Comparison of ENCODE assay signal across 8 cellular contexts in the genomic region with DNA sequence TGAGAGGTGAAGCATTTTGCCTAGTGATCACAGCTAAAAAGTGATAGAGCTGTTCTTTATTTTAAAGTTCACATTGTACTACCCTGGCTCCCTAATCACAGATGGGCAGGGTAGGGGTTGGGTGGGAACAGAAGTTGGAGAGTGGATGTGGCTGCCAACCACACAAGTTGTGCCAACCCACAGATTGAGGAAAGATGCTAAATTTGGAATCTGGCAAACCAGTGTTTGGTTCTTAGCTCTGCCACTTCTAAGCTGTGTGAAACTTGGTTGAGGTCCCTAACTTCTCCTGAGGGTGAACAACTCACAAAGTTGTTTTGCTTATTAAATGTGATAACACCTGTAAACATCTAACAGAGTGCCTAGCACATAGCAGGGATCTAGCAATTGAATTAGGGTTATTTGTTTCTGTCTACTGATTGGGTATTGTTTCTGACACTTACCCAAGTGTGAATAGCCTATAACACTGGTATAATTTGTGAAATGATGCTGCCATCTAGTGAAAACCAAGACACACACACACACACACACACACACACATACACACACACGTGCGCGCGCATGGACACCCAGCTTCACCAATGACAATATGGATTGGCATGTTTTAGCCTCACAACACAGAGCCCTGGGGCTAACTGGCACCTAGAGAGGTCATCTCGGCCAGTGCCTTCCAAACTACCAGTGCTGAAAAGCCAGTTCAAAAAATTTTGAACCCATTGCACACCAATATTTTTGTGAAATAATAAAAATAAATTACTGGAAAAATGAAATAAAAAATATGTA. TPM values are rescaled to one million over a fixed set of nuclear protein-coding genes. Genes with fewer than 3 reads are reported as not detected.
DNase-seq lines count a peak whose midpoint lies in the region; ATAC-seq and TF ChIP-seq lines count a peak whose summit lies in the region.

No MANE protein-coding gene starts in this region.

- no peak overlapping the region for H3K27ac ChIP-seq in RWPE2 (ENCODE audit: poor library complexity, severe bottlenecking)

- no peak overlapping the region for H3K27ac Mint-ChIP-seq in type B pancreatic cell

- H3K9me3 ChIP-seq in RWPE2 (ENCODE audit: severe bottlenecking) = no peaks in the 10 kb centered on the region

- H3K4me3 Mint-ChIP-seq in type B pancreatic cell = no peak overlapping the region

- H3K4me1 ChIP-seq in RWPE2 (ENCODE audit: insufficient read depth, poor library complexity, severe bottlenecking) = no peaks in the 10 kb centered on the region

- peak; percentile 32 for DNase-seq in EL
- DNase-seq in RWPE2 (ENCODE audit: low spot score) = peak; percentile 68
- peak; percentile 25 for DNase-seq in fibroblast of pulmonary artery (ENCODE audit: low read depth)
- peak; percentile 15 for DNase-seq in stimulated activated naive CD8-positive, alpha-beta T cell treated with anti-CD3 and anti-CD28 coated beads, Interleukin-15, Interleukin-2, amounts not matched to agents 100 U/mL and 50 U/mL, for 24 hours
- DNase-seq in type B pancreatic cell (ENCODE audit: extremely low spot score, unreplicated experiment) = no peak
- no peak for DNase-seq in NCI-H1694 treated with DMSO at 0.1 percent for 48 hours (lab: John Stamatoyannopoulos, UW)

- ATAC-seq in HG02642 (IDR thresholded peaks at IDR 0.05; ENCODE audit: poor library complexity, unreplicated experiment) (peak; percentile 47), RWPE2 (ENCODE audit: low read depth) (peak; percentile 71), HG03439 (IDR thresholded peaks at IDR 0.05; ENCODE audit: unreplicated experiment) (no peak)
- ATAC-seq in stimulated activated naive CD8-positive, alpha-beta T cell treated with anti-CD3 and anti-CD28 coated beads, Interleukin-15, Interleukin-2, amounts not matched to agents 100 U/mL and 50 U/mL, for 24 hours = peak; percentile 49

- peak; percentile 57 for TF ChIP-seq CTCF in RWPE2 (IDR thresholded peaks at IDR 0.05; ENCODE audit: poor library complexity, severe bottlenecking)
- TF ChIP-seq CTCF in fibroblast of pulmonary artery (IDR thresholded peaks at IDR 0.05; ENCODE audit: low read length, missing control alignments) = no peak
- TF ChIP-seq CTCF in type B pancreatic cell (conservative IDR thresholded peaks at IDR 0.05) = no peak

- no peaks in the 10 kb centered on the region for H3K4me1 Mint-ChIP-seq in type B pancreatic cell (ENCODE audit: unreplicated experiment)

- H3K4me3 ChIP-seq in RWPE2 (ENCODE audit: severe bottlenecking) = no peak overlapping the region
- H3K4me3 ChIP-seq in fibroblast of pulmonary artery (replicated peaks; ENCODE audit: low read depth, low read length) = no peak overlapping the region

- H3K36me3 ChIP-seq in RWPE2 (ENCODE audit: low read depth) = no peaks in the 10 kb centered on the region

- no peaks in the 10 kb centered on the region for H3K27me3 Mint-ChIP-seq in type B pancreatic cell

- no peaks in the 10 kb centered on the region for H3K27me3 ChIP-seq in RWPE2 (ENCODE audit: insufficient read depth, poor library complexity, severe bottlenecking)

- no peaks in the 10 kb centered on the region for H3K36me3 Mint-ChIP-seq in type B pancreatic cell

- H3K9me3 Mint-ChIP-seq in type B pancreatic cell = no peaks in the 10 kb centered on the region

RNA-seq across cellular contexts. Expression of a gene that starts 25.3 kb away (rescaled TPM):
- 2.8 and 7.7 TPM in 2 replicates for total RNA-seq in type B pancreatic cell (ENCODE audit: low replicate concordance)

Comparison
In these comparisons a context has a peak if more than half of its experiments do, and no peak if none do; other contexts are left out.
1. DNase-seq: peak in EL (single experiment), RWPE2 (single experiment), fibroblast of pulmonary artery (single experiment) and stimulated activated naive CD8-positive, alpha-beta T cell treated with anti-CD3 and anti-CD28 coated beads, Interleukin-15, Interleukin-2, amounts not matched to agents 100 U/mL and 50 U/mL, for 24 hours (single experiment); none in type B pancreatic cell (single experiment) and NCI-H1694 treated with DMSO at 0.1 percent for 48 hours (single experiment).